ENCODE assay signal across 5 cellular contexts in the genomic region with DNA sequence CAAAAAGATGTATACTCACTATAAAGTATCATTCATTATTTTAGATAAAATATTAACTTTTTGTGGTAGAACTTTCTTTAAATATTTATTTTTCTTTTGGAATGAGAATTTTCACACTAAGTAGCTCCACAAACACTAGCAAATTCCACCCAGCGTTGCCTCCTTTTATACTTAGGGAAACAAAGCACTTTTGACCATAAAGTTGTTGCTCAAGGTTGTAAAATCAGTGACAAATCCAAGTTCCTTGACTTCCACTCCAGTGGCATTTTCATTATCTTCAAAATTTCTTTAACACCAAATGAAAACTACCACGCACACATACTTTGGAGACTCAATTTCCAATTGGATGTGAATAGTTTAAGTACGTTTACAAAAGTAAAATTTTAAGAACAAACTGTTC.
"Had no signal": no experiment of that assay in that cellular context is flagged by ENCODE, and none has a peak within 500 bp of the region (broad histone marks: within the 10 kb centered on the region; RNA-seq: fewer than 3 reads in every experiment).

No MANE protein-coding gene starts in this region.

- H3K4me3 Mint-ChIP-seq: IgD-negative memory B cell had no signal

- H3K36me3 Mint-ChIP-seq: IgD-negative memory B cell had no signal

- DNase-seq: IMR-90 had no signal

- H3K27ac Mint-ChIP-seq: IgD-negative memory B cell had no signal

- ATAC-seq: HepG2, K562 had no signal

- H3K4me1 Mint-ChIP-seq: IgD-negative memory B cell had no signal

- H3K4me3 ChIP-seq: K562 had no signal

- H3K27ac ChIP-seq: HL-60 had no signal
